In the genomic region with DNA sequence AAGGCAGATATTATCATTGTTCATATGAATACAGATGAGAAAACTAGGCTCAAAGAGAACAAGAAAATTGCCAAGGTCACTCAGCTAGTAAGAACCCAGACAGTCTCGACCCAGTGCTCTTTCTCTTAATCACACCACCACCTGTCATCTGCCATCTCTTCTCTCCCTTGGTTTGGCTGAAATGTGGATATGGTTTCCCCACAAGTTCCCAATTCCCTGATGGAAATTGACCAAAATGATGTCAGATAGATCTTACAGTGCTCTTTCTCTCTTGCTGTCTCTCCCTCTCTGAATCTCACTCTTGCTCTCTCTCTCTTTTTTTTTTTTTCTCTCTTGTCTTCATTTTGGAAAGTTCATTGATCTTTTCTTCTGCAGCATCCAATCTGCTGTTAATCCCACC, we compare ENCODE assay signal across 22 cellular contexts. TPM values are rescaled to one million over a fixed set of nuclear protein-coding genes. Genes with fewer than 3 reads are reported as not detected.
"Had no signal": no experiment of that assay in that cellular context is flagged by ENCODE, and none has a peak within 500 bp of the region (broad histone marks: within the 10 kb centered on the region; RNA-seq: fewer than 3 reads in every experiment).

No MANE protein-coding gene starts in this region.

- H3K36me3 ChIP-seq: heart left ventricle, neural progenitor cell, ovary had no signal

- H2AFZ ChIP-seq: neural progenitor cell had no signal

- H3K27ac Mint-ChIP-seq: dendritic cell treated with granulocyte-macrophage colony-stimulating factor and Interleukin-4, amounts not matched to agents 40 ng/mL and 50 ng/mL, for 4 days; endodermal cell; mesothelial cell of epicardium; natural killer cell treated with Interleukin-12 subunit alpha and Interleukin-12 subunit beta and Interleukin-15 and Interleukin-18, amount 100 ng/mL, for 72 hours; neural progenitor cell; progenitor cell of endocrine pancreas; stimulated activated naive B cell treated with anti-CD40 and anti-IgM and Interleukin-4, amounts not matched to agents 10 μg/mL and 1 μg/mL and 100 μg/mL, for 72 hours; stimulated activated naive CD8-positive, alpha-beta T cell treated with anti-CD3 and anti-CD28 coated beads, Interleukin-15, amount 100 ng/mL, for 72 hours had no signal

- H3K4me1 Mint-ChIP-seq: endodermal cell; mesothelial cell of epicardium; stimulated activated naive B cell treated with anti-CD40 and anti-IgM and Interleukin-4, amounts not matched to agents 10 μg/mL and 1 μg/mL and 100 μg/mL, for 72 hours had no signal

- H3K4me3 Mint-ChIP-seq: dendritic cell treated with granulocyte-macrophage colony-stimulating factor and Interleukin-4, amounts not matched to agents 40 ng/mL and 50 ng/mL, for 4 days; endodermal cell; mesothelial cell of epicardium; natural killer cell treated with Interleukin-12 subunit alpha and Interleukin-12 subunit beta and Interleukin-15 and Interleukin-18, amount 100 ng/mL, for 72 hours; neural progenitor cell; stimulated activated naive B cell treated with anti-CD40 and anti-IgM and Interleukin-4, amounts not matched to agents 10 μg/mL and 1 μg/mL and 100 μg/mL, for 72 hours; stimulated activated naive CD8-positive, alpha-beta T cell treated with anti-CD3 and anti-CD28 coated beads, Interleukin-15, amount 100 ng/mL, for 72 hours had no signal

- H3K4me1 ChIP-seq: neural progenitor cell had no signal

- H3K9ac ChIP-seq: neural progenitor cell had no signal

- H3K27ac ChIP-seq: neural progenitor cell, ovary had no signal

- H3K4me3 ChIP-seq: heart left ventricle, neural progenitor cell, ovary had no signal

- ATAC-seq: natural killer cell treated with Interleukin-12 subunit alpha and Interleukin-12 subunit beta and Interleukin-15 and Interleukin-18, amount 100 ng/mL, for 72 hours; right cardiac atrium; stimulated activated naive B cell treated with anti-CD40 and anti-IgM and Interleukin-4, amounts not matched to agents 10 μg/mL and 1 μg/mL and 100 μg/mL, for 72 hours; stimulated activated naive CD8-positive, alpha-beta T cell treated with anti-CD3 and anti-CD28 coated beads, Interleukin-15, amount 100 ng/mL, for 72 hours had no signal

- H3K36me3 Mint-ChIP-seq: mesothelial cell of epicardium; natural killer cell treated with Interleukin-12 subunit alpha and Interleukin-12 subunit beta and Interleukin-15 and Interleukin-18, amount 100 ng/mL, for 72 hours; neural progenitor cell; stimulated activated naive B cell treated with anti-CD40 and anti-IgM and Interleukin-4, amounts not matched to agents 10 μg/mL and 1 μg/mL and 100 μg/mL, for 72 hours had no signal

- H3K4me2 ChIP-seq: neural progenitor cell had no signal

- H3K27me3 ChIP-seq: neural progenitor cell, ovary had no signal

- H3K9me3 Mint-ChIP-seq: dendritic cell treated with granulocyte-macrophage colony-stimulating factor and Interleukin-4, amounts not matched to agents 40 ng/mL and 50 ng/mL, for 4 days; endodermal cell; mesothelial cell of epicardium; natural killer cell treated with Interleukin-12 subunit alpha and Interleukin-12 subunit beta and Interleukin-15 and Interleukin-18, amount 100 ng/mL, for 72 hours; neural progenitor cell; stimulated activated naive B cell treated with anti-CD40 and anti-IgM and Interleukin-4, amounts not matched to agents 10 μg/mL and 1 μg/mL and 100 μg/mL, for 72 hours had no signal

- H3K9me3 ChIP-seq: heart left ventricle, ovary had no signal

- DNase-seq: endodermal cell; erythroblast; heart left ventricle; hippocampal formation; nucleus accumbens; ovary; right cardiac atrium; stimulated activated CD4-positive, alpha-beta T cell treated with anti-CD3 and anti-CD28 coated beads, Interleukin-1b, Interleukin-23, amount 100 ng/mL, for 48 hours; stimulated activated CD4-positive, alpha-beta T cell treated with anti-CD3 and anti-CD28 coated beads, Interleukin-4, amount 100 ng/mL, for 24 hours; stimulated activated naive B cell treated with anti-CD40 and anti-IgM and Interleukin-4, amounts not matched to agents 10 μg/mL and 1 μg/mL and 100 μg/mL, for 72 hours; stimulated activated naive CD8-positive, alpha-beta T cell treated with anti-CD3 and anti-CD28 coated beads, Interleukin-15, amount 100 ng/mL, for 72 hours; trophoblast cell had no signal

RNA-seq across cellular contexts. Expression of a gene that starts 9.1 kb away (rescaled TPM):
- total RNA-seq: endothelial cell of umbilical vein; glomerular endothelial cell; heart left ventricle; kidney epithelial cell; mesothelial cell of epicardium; natural killer cell treated with Interleukin-12 subunit alpha and Interleukin-12 subunit beta and Interleukin-15 and Interleukin-18, amount 100 ng/mL, for 72 hours; ovary; progenitor cell of endocrine pancreas had no signal
- polyA plus RNA-seq: endothelial cell of umbilical vein, heart left ventricle, liver, ovary, right cardiac atrium, urinary bladder had no signal
